Comparison of ENCODE assay signal across 1 cellular context in the genomic region with DNA sequence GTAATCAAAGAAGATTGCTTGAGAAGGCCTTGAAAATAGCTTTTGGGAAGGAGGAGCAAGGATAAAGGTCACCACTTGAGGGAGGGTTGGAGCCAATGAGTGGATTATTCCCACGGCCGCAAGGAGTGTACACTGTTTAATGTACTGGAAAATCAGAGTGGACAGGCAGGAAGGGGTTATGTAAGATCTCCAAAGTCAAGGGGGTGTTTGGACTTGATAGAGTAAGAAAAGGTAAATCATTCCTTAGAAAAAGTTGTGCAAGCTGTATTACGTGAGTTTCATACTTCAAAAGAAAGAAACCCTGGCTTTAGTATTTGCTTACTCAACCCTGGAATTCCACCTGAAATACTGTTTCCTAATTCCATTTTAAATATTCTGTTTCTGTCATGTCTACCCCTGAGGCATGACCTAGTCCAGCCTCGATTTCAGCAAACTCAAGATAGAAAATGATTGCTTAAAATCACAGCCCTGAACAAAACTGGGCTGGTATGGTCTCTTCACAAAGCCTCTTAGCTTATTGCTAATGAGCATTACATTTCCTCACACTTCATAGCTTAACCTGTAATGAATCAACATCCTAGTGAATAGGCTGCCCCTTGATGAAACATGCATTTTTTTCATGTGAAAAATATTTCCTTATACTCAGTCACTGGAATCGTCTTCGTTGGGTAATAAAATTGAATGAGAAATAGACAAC.
TF ChIP-seq lines count a peak whose summit lies in the region.

No MANE protein-coding gene starts in this region.

TF ChIP-seq in HepG2, 621 proteins besides CTCF, POLR2A, EP300 and RAD21 (continued from another document and continues in another):
- TF ChIP-seq, protein P1, sequence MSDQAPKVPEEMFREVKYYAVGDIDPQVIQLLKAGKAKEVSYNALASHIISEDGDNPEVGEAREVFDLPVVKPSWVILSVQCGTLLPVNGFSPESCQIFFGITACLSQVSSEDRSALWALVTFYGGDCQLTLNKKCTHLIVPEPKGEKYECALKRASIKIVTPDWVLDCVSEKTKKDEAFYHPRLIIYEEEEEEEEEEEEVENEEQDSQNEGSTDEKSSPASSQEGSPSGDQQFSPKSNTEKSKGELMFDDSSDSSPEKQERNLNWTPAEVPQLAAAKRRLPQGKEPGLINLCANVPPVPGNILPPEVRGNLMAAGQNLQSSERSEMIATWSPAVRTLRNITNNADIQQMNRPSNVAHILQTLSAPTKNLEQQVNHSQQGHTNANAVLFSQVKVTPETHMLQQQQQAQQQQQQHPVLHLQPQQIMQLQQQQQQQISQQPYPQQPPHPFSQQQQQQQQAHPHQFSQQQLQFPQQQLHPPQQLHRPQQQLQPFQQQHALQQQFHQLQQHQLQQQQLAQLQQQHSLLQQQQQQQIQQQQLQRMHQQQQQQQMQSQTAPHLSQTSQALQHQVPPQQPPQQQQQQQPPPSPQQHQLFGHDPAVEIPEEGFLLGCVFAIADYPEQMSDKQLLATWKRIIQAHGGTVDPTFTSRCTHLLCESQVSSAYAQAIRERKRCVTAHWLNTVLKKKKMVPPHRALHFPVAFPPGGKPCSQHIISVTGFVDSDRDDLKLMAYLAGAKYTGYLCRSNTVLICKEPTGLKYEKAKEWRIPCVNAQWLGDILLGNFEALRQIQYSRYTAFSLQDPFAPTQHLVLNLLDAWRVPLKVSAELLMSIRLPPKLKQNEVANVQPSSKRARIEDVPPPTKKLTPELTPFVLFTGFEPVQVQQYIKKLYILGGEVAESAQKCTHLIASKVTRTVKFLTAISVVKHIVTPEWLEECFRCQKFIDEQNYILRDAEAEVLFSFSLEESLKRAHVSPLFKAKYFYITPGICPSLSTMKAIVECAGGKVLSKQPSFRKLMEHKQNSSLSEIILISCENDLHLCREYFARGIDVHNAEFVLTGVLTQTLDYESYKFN (CRISPR knock-in tag; conservative IDR thresholded peaks at IDR 0.05), result peak; percentile 45
- peak; percentile 12; the same call in 1 of the 2 replicates for TF ChIP-seq NR2C2 (CRISPR knock-in tag; IDR thresholded peaks at IDR 0.05; ENCODE audit: borderline replicate concordance)
- TF ChIP-seq CC2D1A (CRISPR knock-in tag; IDR thresholded peaks at IDR 0.05), result no peak
- no peak for TF ChIP-seq ZMYM2 (CRISPR knock-in tag; IDR thresholded peaks at IDR 0.05)
- no peak for TF ChIP-seq ZNF260 (CRISPR knock-in tag; IDR thresholded peaks at IDR 0.05; ENCODE audit: borderline replicate concordance, low read depth)
- TF ChIP-seq ZNF276 (CRISPR knock-in tag; IDR thresholded peaks at IDR 0.05; ENCODE audit: low read depth), result no peak
- TF ChIP-seq HMG20B (CRISPR knock-in tag; conservative IDR thresholded peaks at IDR 0.05), result no peak
- 0 out of 2 replicates have a peak, but pooled peaks have one; percentile 25 for TF ChIP-seq KAT7 (CRISPR knock-in tag; IDR thresholded peaks at IDR 0.05; ENCODE audit: borderline replicate concordance)
- peak; percentile 67; the same call in 1 of the 2 replicates for TF ChIP-seq ZNF335 (CRISPR knock-in tag; IDR thresholded peaks at IDR 0.05)
- TF ChIP-seq, protein P2, sequence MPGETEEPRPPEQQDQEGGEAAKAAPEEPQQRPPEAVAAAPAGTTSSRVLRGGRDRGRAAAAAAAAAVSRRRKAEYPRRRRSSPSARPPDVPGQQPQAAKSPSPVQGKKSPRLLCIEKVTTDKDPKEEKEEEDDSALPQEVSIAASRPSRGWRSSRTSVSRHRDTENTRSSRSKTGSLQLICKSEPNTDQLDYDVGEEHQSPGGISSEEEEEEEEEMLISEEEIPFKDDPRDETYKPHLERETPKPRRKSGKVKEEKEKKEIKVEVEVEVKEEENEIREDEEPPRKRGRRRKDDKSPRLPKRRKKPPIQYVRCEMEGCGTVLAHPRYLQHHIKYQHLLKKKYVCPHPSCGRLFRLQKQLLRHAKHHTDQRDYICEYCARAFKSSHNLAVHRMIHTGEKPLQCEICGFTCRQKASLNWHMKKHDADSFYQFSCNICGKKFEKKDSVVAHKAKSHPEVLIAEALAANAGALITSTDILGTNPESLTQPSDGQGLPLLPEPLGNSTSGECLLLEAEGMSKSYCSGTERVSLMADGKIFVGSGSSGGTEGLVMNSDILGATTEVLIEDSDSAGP (CRISPR knock-in tag; IDR thresholded peaks at IDR 0.05; ENCODE audit: borderline replicate concordance), result no peak
- TF ChIP-seq ATM (IDR thresholded peaks at IDR 0.05; ENCODE audit: borderline replicate concordance), result no peak
- TF ChIP-seq SPEN (CRISPR knock-in tag; IDR thresholded peaks at IDR 0.05; ENCODE audit: low read depth), result no peak
- peak in 1 of 2 experiments; percentile 47; a peak in 1 of 4 replicates for TF ChIP-seq ATF4 (CRISPR knock-in tag; IDR thresholded peaks at IDR 0.05)
- TF ChIP-seq ZNF329 (CRISPR knock-in tag; IDR thresholded peaks at IDR 0.05; ENCODE audit: low read depth), result no peak
- peak; percentile 5; the same call in 1 of the 2 replicates for TF ChIP-seq PHF21A (CRISPR knock-in tag; IDR thresholded peaks at IDR 0.05)
- 0 out of 2 replicates have a peak, but pooled peaks have one; percentile 33 for TF ChIP-seq CCDC6 (CRISPR knock-in tag; IDR thresholded peaks at IDR 0.05)
- TF ChIP-seq ZNF205 (CRISPR knock-in tag; IDR thresholded peaks at IDR 0.05), result peak; percentile 55; the same call in 1 of the 2 replicates
- no peak for TF ChIP-seq HNRNPLL (IDR thresholded peaks at IDR 0.05; ENCODE audit: low read depth, low read length, poor library complexity, severe bottlenecking)
- TF ChIP-seq ZMYM4 (CRISPR knock-in tag; IDR thresholded peaks at IDR 0.05), result 0 out of 2 replicates have a peak, but pooled peaks have one; percentile 27
- no peak for TF ChIP-seq ZNF224 (CRISPR knock-in tag; IDR thresholded peaks at IDR 0.05)
- TF ChIP-seq, protein P3, sequence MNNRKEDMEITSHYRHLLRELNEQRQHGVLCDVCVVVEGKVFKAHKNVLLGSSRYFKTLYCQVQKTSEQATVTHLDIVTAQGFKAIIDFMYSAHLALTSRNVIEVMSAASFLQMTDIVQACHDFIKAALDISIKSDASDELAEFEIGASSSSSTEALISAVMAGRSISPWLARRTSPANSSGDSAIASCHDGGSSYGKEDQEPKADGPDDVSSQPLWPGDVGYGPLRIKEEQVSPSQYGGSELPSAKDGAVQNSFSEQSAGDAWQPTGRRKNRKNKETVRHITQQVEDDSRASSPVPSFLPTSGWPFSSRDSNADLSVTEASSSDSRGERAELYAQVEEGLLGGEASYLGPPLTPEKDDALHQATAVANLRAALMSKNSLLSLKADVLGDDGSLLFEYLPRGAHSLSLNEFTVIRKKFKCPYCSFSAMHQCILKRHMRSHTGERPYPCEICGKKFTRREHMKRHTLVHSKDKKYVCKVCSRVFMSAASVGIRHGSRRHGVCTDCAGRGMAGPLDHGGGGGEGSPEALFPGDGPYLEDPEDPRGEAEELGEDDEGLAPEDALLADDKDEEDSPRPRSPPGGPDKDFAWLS (CRISPR knock-in tag; IDR thresholded peaks at IDR 0.05; ENCODE audit: borderline replicate concordance), result no peak
- TF ChIP-seq ZNF879 (CRISPR knock-in tag; IDR thresholded peaks at IDR 0.05), result no peak
- TF ChIP-seq ONECUT2 (CRISPR knock-in tag; IDR thresholded peaks at IDR 0.05), result 0 out of 2 replicates have a peak, but pooled peaks have one; percentile 27
- TF ChIP-seq ZNF350 (CRISPR knock-in tag; IDR thresholded peaks at IDR 0.05; ENCODE audit: borderline replicate concordance, low read depth), result no peak
- TF ChIP-seq, protein P4, sequence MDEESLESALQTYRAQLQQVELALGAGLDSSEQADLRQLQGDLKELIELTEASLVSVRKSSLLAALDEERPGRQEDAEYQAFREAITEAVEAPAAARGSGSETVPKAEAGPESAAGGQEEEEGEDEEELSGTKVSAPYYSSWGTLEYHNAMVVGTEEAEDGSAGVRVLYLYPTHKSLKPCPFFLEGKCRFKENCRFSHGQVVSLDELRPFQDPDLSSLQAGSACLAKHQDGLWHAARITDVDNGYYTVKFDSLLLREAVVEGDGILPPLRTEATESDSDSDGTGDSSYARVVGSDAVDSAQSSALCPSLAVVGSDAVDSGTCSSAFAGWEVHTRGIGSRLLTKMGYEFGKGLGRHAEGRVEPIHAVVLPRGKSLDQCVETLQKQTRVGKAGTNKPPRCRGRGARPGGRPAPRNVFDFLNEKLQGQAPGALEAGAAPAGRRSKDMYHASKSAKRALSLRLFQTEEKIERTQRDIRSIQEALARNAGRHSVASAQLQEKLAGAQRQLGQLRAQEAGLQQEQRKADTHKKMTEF (CRISPR knock-in tag; IDR thresholded peaks at IDR 0.05), result peak; percentile 48
- no peak for TF ChIP-seq NPAS2 (CRISPR knock-in tag; IDR thresholded peaks at IDR 0.05; ENCODE audit: borderline replicate concordance)
- no peak for TF ChIP-seq FOXP1 (IDR thresholded peaks at IDR 0.05)
- TF ChIP-seq FOXP1 (CRISPR knock-in tag; IDR thresholded peaks at IDR 0.05), result 0 out of 2 replicates have a peak, but pooled peaks have one; percentile 31
- TF ChIP-seq ZFYVE20 (CRISPR knock-in tag; IDR thresholded peaks at IDR 0.05; ENCODE audit: borderline replicate concordance, low read depth), result no peak
- no peak for TF ChIP-seq ZNF207 (IDR thresholded peaks at IDR 0.05; ENCODE audit: borderline replicate concordance)
- no peak for TF ChIP-seq SP5 (CRISPR knock-in tag; IDR thresholded peaks at IDR 0.05; ENCODE audit: borderline replicate concordance, low read depth)
- TF ChIP-seq MTF2 (CRISPR knock-in tag; IDR thresholded peaks at IDR 0.05; ENCODE audit: borderline replicate concordance), result no peak
- TF ChIP-seq RXRB (CRISPR knock-in tag; IDR thresholded peaks at IDR 0.05; ENCODE audit: borderline replicate concordance), result peak; percentile 17; the same call in 1 of the 2 replicates
- peak; percentile 14; the same call in 1 of the 2 replicates for TF ChIP-seq FOXK1 (CRISPR knock-in tag; IDR thresholded peaks at IDR 0.05; ENCODE audit: borderline replicate concordance, low read depth)
- TF ChIP-seq, protein P5, sequence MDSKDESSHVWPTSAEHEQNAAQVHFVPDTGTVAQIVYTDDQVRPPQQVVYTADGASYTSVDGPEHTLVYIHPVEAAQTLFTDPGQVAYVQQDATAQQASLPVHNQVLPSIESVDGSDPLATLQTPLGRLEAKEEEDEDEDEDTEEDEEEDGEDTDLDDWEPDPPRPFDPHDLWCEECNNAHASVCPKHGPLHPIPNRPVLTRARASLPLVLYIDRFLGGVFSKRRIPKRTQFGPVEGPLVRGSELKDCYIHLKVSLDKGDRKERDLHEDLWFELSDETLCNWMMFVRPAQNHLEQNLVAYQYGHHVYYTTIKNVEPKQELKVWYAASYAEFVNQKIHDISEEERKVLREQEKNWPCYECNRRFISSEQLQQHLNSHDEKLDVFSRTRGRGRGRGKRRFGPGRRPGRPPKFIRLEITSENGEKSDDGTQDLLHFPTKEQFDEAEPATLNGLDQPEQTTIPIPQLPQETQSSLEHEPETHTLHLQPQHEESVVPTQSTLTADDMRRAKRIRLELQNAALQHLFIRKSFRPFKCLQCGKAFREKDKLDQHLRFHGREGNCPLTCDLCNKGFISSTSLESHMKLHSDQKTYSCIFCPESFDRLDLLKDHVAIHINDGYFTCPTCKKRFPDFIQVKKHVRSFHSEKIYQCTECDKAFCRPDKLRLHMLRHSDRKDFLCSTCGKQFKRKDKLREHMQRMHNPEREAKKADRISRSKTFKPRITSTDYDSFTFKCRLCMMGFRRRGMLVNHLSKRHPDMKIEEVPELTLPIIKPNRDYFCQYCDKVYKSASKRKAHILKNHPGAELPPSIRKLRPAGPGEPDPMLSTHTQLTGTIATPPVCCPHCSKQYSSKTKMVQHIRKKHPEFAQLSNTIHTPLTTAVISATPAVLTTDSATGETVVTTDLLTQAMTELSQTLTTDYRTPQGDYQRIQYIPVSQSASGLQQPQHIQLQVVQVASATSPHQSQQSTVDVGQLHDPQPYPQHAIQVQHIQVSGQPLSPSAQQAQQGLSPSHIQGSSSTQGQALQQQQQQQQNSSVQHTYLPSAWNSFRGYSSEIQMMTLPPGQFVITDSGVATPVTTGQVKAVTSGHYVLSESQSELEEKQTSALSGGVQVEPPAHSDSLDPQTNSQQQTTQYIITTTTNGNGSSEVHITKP (CRISPR knock-in tag; IDR thresholded peaks at IDR 0.05; ENCODE audit: low read depth), result peak; percentile 57; the same call in 1 of the 2 replicates
- TF ChIP-seq ELF3 (CRISPR knock-in tag; IDR thresholded peaks at IDR 0.05), result peak; percentile 33; the same call in 1 of the 2 replicates
- TF ChIP-seq MIXL1 (CRISPR knock-in tag; IDR thresholded peaks at IDR 0.05), result 0 out of 2 replicates have a peak, but pooled peaks have one; percentile 8
- TF ChIP-seq ZNF83 (CRISPR knock-in tag; IDR thresholded peaks at IDR 0.05; ENCODE audit: borderline replicate concordance), result no peak
- TF ChIP-seq ZSCAN21 (CRISPR knock-in tag; IDR thresholded peaks at IDR 0.05; ENCODE audit: borderline replicate concordance), result no peak
- peak; percentile 54; the same call in 1 of the 2 replicates for TF ChIP-seq ZNF614 (CRISPR knock-in tag; IDR thresholded peaks at IDR 0.05; ENCODE audit: borderline replicate concordance)
- no peak for TF ChIP-seq ZNF513 (CRISPR knock-in tag; conservative IDR thresholded peaks at IDR 0.05)
- no peak for TF ChIP-seq NR0B2 (CRISPR knock-in tag; IDR thresholded peaks at IDR 0.05)
